Comparison of ENCODE assay signal across 1 cellular context in genomic region chr7:95608344-95609173, GRCh38.
A peak's percentile ranks its signal among the peaks of the same experiment; 100 is the strongest.
TF ChIP-seq lines count a peak whose summit lies in the region.

No MANE protein-coding gene starts in this region.

TF ChIP-seq in K562, 482 proteins besides CTCF, POLR2A, EP300 and RAD21 (continued from another document and continues in another):
- TF ChIP-seq TSHZ1 (CRISPR knock-in tag; IDR thresholded peaks at IDR 0.05) (no peak), ZNF197 (CRISPR knock-in tag; IDR thresholded peaks at IDR 0.05; ENCODE audit: low read depth) (no peak), ZNF551 (CRISPR knock-in tag; IDR thresholded peaks at IDR 0.05) (no peak), RBBP5 (IDR thresholded peaks at IDR 0.05; ENCODE audit: borderline replicate concordance, insufficient read depth, low read length, poor library complexity, severe bottlenecking) (peak; percentile 83), CTCFL (IDR thresholded peaks at IDR 0.05; ENCODE audit: borderline replicate concordance, insufficient read depth, low read depth, low read length, poor library complexity, severe bottlenecking) (no peak), XRCC5 (IDR thresholded peaks at IDR 0.05; ENCODE audit: low read depth, low read length) (no peak), CREB3L1 (IDR thresholded peaks at IDR 0.05; ENCODE audit: borderline replicate concordance, low read depth) (no peak), CBX3 (IDR thresholded peaks at IDR 0.05; ENCODE audit: borderline replicate concordance in 1 of 2, low read length in 2 of 2) (no peak), ZBTB11 (CRISPR knock-in tag; IDR thresholded peaks at IDR 0.05) (no peak), MXD1 (CRISPR knock-in tag; IDR thresholded peaks at IDR 0.05; ENCODE audit: borderline replicate concordance, poor library complexity, severe bottlenecking) (no peak), GTF2B (IDR thresholded peaks at IDR 0.05; ENCODE audit: extremely low read depth, insufficient read length) (no peak), ZC3H8 (IDR thresholded peaks at IDR 0.05) (no peak), MEF2D (tag; conservative IDR thresholded peaks at IDR 0.05; ENCODE audit: low read depth) (no peak), NR2C1 (IDR thresholded peaks at IDR 0.05) (no peak), NR2C1 (tag; IDR thresholded peaks at IDR 0.05) (peak; percentile 72), ZNF3 (CRISPR knock-in tag; IDR thresholded peaks at IDR 0.05) (no peak), GATAD2B (IDR thresholded peaks at IDR 0.05; ENCODE audit: borderline replicate concordance) (no peak), SIRT6 (IDR thresholded peaks at IDR 0.05; ENCODE audit: low read depth, low read length) (no peak)
- TF ChIP-seq, protein P1, sequence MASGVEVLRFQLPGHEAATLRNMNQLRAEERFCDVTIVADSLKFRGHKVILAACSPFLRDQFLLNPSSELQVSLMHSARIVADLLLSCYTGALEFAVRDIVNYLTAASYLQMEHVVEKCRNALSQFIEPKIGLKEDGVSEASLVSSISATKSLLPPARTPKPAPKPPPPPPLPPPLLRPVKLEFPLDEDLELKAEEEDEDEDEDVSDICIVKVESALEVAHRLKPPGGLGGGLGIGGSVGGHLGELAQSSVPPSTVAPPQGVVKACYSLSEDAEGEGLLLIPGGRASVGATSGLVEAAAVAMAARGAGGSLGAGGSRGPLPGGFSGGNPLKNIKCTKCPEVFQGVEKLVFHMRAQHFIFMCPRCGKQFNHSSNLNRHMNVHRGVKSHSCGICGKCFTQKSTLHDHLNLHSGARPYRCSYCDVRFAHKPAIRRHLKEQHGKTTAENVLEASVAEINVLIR (CRISPR knock-in tag; IDR thresholded peaks at IDR 0.05), result no peak
- TF ChIP-seq, protein P2, sequence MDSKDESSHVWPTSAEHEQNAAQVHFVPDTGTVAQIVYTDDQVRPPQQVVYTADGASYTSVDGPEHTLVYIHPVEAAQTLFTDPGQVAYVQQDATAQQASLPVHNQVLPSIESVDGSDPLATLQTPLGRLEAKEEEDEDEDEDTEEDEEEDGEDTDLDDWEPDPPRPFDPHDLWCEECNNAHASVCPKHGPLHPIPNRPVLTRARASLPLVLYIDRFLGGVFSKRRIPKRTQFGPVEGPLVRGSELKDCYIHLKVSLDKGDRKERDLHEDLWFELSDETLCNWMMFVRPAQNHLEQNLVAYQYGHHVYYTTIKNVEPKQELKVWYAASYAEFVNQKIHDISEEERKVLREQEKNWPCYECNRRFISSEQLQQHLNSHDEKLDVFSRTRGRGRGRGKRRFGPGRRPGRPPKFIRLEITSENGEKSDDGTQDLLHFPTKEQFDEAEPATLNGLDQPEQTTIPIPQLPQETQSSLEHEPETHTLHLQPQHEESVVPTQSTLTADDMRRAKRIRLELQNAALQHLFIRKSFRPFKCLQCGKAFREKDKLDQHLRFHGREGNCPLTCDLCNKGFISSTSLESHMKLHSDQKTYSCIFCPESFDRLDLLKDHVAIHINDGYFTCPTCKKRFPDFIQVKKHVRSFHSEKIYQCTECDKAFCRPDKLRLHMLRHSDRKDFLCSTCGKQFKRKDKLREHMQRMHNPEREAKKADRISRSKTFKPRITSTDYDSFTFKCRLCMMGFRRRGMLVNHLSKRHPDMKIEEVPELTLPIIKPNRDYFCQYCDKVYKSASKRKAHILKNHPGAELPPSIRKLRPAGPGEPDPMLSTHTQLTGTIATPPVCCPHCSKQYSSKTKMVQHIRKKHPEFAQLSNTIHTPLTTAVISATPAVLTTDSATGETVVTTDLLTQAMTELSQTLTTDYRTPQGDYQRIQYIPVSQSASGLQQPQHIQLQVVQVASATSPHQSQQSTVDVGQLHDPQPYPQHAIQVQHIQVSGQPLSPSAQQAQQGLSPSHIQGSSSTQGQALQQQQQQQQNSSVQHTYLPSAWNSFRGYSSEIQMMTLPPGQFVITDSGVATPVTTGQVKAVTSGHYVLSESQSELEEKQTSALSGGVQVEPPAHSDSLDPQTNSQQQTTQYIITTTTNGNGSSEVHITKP (IDR thresholded peaks at IDR 0.05; ENCODE audit: partially characterized antibody), result no peak
